15 cellular contexts compared by ENCODE assay signal in the genomic region with DNA sequence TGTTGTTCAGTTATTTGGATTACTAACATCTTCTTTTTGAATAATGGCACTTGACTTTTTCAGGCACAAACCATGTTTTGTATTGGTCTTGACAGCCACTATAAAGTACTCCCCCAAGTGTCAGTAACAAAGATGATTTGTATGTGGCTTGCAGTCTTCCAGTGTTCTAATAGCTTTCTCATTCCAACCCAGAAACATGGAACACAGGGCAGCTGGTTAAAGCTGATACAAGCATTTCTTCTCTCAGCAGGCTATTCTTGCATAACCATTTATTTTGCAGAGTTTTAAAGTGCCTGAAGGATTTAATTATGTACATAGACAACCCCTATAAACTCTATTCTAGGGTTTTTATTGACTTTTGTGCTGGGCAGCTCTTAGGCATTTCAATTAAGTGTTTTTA.
DNase-seq lines count a peak whose midpoint lies in the region; TF ChIP-seq lines count a peak whose summit lies in the region.
"Had no signal": no experiment of that assay in that cellular context is flagged by ENCODE, and none has a peak within 500 bp of the region (broad histone marks: within the 10 kb centered on the region; RNA-seq: fewer than 3 reads in every experiment).

No MANE protein-coding gene starts in this region.

- peaks cover 1 to 17% (median 2%) of the 10 kb centered on the region in 6 donors for H3K9me3 Mint-ChIP-seq in immature natural killer cell
- H3K9me3 Mint-ChIP-seq: CD4-positive, alpha-beta T cell had no signal

- H3F3A ChIP-seq in SK-N-SH (replicated peaks; ENCODE audit: insufficient read depth): peaks cover 22% of the 10 kb centered on the region

- TF ChIP-seq EP300 in SK-N-SH (IDR thresholded peaks at IDR 0.05; ENCODE audit: borderline replicate concordance in 1 of 2, low read depth in 1 of 2, low read length in 1 of 2): no peak

- H3K4me3 ChIP-seq in SK-N-SH (ENCODE audit: low read depth in 2 of 2, low read length in 1 of 2) (peak overlapping the region in 1 of 2 experiments; percentile 58; a peak in 2 of 4 replicates), cardiac muscle cell (peak overlapping the region; percentile 27)

- no peak overlapping the region for H3K9ac ChIP-seq in SK-N-SH

- H3K4me1 ChIP-seq in SK-N-SH (ENCODE audit: control insufficient read depth in 1 of 2, insufficient read depth in 2 of 2, low read depth in 1 of 2, low read length in 1 of 2): peaks cover 12 to 47% of the 10 kb centered on the region in 2 experiments
- H3K4me1 ChIP-seq in cardiac muscle cell (ENCODE audit: low read depth): peaks cover 37% of the 10 kb centered on the region

- TF ChIP-seq RAD21 in SK-N-SH (IDR thresholded peaks at IDR 0.05; ENCODE audit: low read length): no peak

- H3K9me2 ChIP-seq in SK-N-SH: no peaks in the 10 kb centered on the region

- H3K4me1 Mint-ChIP-seq in immature natural killer cell: no peaks in the 10 kb centered on the region

- DNase-seq in HCEC 1CT: peak; percentile 5
- DNase-seq in SK-N-SH: no peak
- DNase-seq in cardiac muscle cell (ENCODE audit: low read depth in 1 of 2, low spot score in 1 of 2): peak in 1 of 2 donors; percentile 68
- DNase-seq in pons (ENCODE audit: low spot score): peak; percentile 65
- no peak for DNase-seq in NCI-H187 (lab: John Stamatoyannopoulos, UW)
- no peak for DNase-seq in immature natural killer cell
- no peak for DNase-seq in HK-2 (ENCODE audit: unreplicated experiment)
- no peak for DNase-seq in SIG-M5 (lab: John Stamatoyannopoulos, UW)
- DNase-seq: activated CD4-positive, alpha-beta T cell treated with anti-CD3 and anti-CD28 coated beads for 4 hours; activated naive CD4-positive, alpha-beta T cell; CD4-positive, alpha-beta T cell; NCI-H446; SHP77 treated with DMSO at 0.1 percent for 48 hours; stimulated activated naive CD8-positive, alpha-beta T cell treated with anti-CD3 and anti-CD28 coated beads, Interleukin-15, Interleukin-2, amounts not matched to agents 100 U/mL and 50 U/mL, for 24 hours had no signal

- peak overlapping the region in 1 of 2 experiments; percentile 77; a peak in 3 of 4 replicates for H3K27ac ChIP-seq in SK-N-SH (ENCODE audit: low read depth in 2 of 2, low read length in 1 of 2)
- H3K27ac ChIP-seq in cardiac muscle cell: peak overlapping the region; percentile 95

- peaks cover 2% of the 10 kb centered on the region in 3 donors for H3K27me3 Mint-ChIP-seq in immature natural killer cell (ENCODE audit: low read depth in 3 of 3)

- H3K36me3 ChIP-seq in SK-N-SH (replicated peaks in 1 of 2; ENCODE audit: control insufficient read depth in 1 of 2, insufficient read depth in 2 of 2, low read length in 1 of 2): no peaks in the 10 kb centered on the region
- no peaks in the 10 kb centered on the region for H3K36me3 ChIP-seq in cardiac muscle cell

- no peaks in the 10 kb centered on the region for H4K20me1 ChIP-seq in SK-N-SH (ENCODE audit: insufficient read depth)

- CTCF ChIA-PET in SK-N-SH (lab: Yijun Ruan, JAX): interaction anchor here (0.8 to 1.0 kb wide), 2 partner anchors 18 to 420 kb away, joined by 3 read pairs; a partner anchor contains a TSS

- H3K4me2 ChIP-seq in SK-N-SH: peak overlapping the region; percentile 84

- H3K4me3 Mint-ChIP-seq in immature natural killer cell: no peak overlapping the region
- H3K4me3 Mint-ChIP-seq: CD4-positive, alpha-beta T cell; natural killer cell treated with Interleukin-12 subunit alpha and Interleukin-12 subunit beta and Interleukin-15 and Interleukin-18, amount 100 ng/mL, for 72 hours had no signal

- H3K27me3 ChIP-seq in SK-N-SH (ENCODE audit: insufficient read depth) (no peaks in the 10 kb centered on the region), cardiac muscle cell (no peaks in the 10 kb centered on the region)

- H3K9me3 ChIP-seq in SK-N-SH: no peaks in the 10 kb centered on the region
- no peaks in the 10 kb centered on the region for H3K9me3 ChIP-seq in cardiac muscle cell (ENCODE audit: low read depth)

- no peaks in the 10 kb centered on the region for H3K36me3 Mint-ChIP-seq in immature natural killer cell
- H3K36me3 Mint-ChIP-seq: natural killer cell treated with Interleukin-12 subunit alpha and Interleukin-12 subunit beta and Interleukin-15 and Interleukin-18, amount 100 ng/mL, for 72 hours had no signal

- TF ChIP-seq CTCF in SK-N-SH (IDR thresholded peaks at IDR 0.05) (no peak), cardiac muscle cell (IDR thresholded peaks at IDR 0.05; ENCODE audit: low read depth, low read length) (no peak)

- peak overlapping the region; percentile 2; the same call in 1 of the 2 replicates for H2AFZ ChIP-seq in SK-N-SH (ENCODE audit: low read depth)

- POLR2A ChIA-PET in SK-N-SH (lab: Yijun Ruan, JAX): interaction anchor here (0.6 kb wide), 2 partner anchors 164 to 1031 kb away, joined by 4 read pairs; no protein-coding TSS in a partner anchor

- no peaks in the 10 kb centered on the region for H3K79me2 ChIP-seq in SK-N-SH (ENCODE audit: insufficient read depth)

- H3K27ac Mint-ChIP-seq in immature natural killer cell: no peak overlapping the region
- H3K27ac Mint-ChIP-seq: CD4-positive, alpha-beta T cell; natural killer cell treated with Interleukin-12 subunit alpha and Interleukin-12 subunit beta and Interleukin-15 and Interleukin-18, amount 100 ng/mL, for 72 hours had no signal

TF ChIP-seq in SK-N-SH, 30 proteins besides CTCF, POLR2A, EP300 and RAD21:
- TF ChIP-seq, protein P1, sequence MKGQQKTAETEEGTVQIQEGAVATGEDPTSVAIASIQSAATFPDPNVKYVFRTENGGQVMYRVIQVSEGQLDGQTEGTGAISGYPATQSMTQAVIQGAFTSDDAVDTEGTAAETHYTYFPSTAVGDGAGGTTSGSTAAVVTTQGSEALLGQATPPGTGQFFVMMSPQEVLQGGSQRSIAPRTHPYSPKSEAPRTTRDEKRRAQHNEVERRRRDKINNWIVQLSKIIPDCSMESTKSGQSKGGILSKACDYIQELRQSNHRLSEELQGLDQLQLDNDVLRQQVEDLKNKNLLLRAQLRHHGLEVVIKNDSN (IDR thresholded peaks at IDR 0.05; ENCODE audit: borderline replicate concordance, low read depth): no peak
- TF ChIP-seq NRF1 (IDR thresholded peaks at IDR 0.05; ENCODE audit: low read depth, low read length): no peak
- TF ChIP-seq, protein P2, sequence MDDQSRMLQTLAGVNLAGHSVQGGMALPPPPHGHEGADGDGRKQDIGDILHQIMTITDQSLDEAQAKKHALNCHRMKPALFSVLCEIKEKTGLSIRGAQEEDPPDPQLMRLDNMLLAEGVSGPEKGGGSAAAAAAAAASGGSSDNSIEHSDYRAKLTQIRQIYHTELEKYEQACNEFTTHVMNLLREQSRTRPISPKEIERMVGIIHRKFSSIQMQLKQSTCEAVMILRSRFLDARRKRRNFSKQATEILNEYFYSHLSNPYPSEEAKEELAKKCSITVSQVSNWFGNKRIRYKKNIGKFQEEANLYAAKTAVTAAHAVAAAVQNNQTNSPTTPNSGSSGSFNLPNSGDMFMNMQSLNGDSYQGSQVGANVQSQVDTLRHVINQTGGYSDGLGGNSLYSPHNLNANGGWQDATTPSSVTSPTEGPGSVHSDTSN (IDR thresholded peaks at IDR 0.05): peak; percentile 47; the same call in 1 of the 2 replicates

Comparison
In these comparisons a context has a peak if more than half of its experiments do, and no peak if none do; other contexts are left out.
1. DNase-seq: peak in HCEC 1CT (single experiment) and pons (single experiment); none in SK-N-SH (single experiment), NCI-H187 (0 of 2), immature natural killer cell (0 of 3), HK-2 (single experiment) and SIG-M5 (single experiment).